ENCODE assay signal across 12 cellular contexts in the genomic region with DNA sequence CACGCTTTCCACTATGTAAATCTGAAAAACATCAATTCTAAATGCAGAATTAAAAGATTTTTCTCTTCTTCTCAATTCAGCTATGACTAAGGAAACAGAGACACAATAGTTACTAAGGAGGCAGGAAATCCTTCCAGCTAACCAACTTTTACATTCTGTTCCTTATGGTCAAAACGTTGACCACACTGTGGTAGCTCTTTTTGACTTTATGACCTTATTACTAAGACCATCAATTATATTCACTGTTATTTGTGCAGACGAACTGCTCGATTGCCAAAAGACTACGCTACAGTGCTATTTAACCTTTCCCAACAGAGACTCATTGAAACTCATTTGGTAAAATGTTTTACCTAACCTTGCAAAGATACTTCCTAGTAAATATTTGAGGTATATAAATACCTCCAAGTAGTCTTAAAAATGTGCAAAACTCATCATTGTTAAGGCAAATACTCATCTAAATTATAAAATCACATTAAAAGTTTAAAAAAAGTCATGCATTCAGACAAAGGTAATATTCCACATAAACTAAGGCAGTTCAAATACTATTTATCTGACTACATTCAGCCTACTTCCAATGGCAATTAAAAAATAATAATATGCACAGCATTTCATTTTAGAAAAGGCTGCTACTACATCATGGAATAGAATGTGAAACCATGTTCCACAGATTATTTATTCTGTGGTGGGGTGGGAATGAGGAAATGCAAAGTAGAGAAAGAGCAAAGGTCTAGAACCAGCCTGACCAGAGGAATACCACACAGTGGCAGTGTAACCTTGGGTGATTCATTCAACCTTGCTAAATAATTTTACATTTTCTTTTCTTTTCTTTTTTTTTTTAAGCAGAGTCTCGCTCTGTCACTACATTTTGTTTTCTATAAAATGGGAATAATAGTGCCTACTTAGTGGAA.
DNase-seq lines count a peak whose midpoint lies in the region; ATAC-seq and TF ChIP-seq lines count a peak whose summit lies in the region.
"Had no signal": no experiment of that assay in that cellular context is flagged by ENCODE, and none has a peak within 500 bp of the region (broad histone marks: within the 10 kb centered on the region; RNA-seq: fewer than 3 reads in every experiment).

No MANE protein-coding gene starts in this region.

- no peaks in the 10 kb centered on the region for H3K27me3 Mint-ChIP-seq in nephron (ENCODE audit: low read depth)
- H3K27me3 Mint-ChIP-seq: stimulated activated naive CD8-positive, alpha-beta T cell treated with anti-CD3 and anti-CD28 coated beads, Interleukin-15, Interleukin-2, amounts not matched to agents 100 ng/mL and 50 ng/mL, for 24 hours had no signal

- no peak overlapping the region for H3K4me3 Mint-ChIP-seq in nephron
- H3K4me3 Mint-ChIP-seq: stimulated activated naive CD8-positive, alpha-beta T cell treated with anti-CD3 and anti-CD28 coated beads, Interleukin-15, Interleukin-2, amounts not matched to agents 100 ng/mL and 50 ng/mL, for 24 hours had no signal

- peaks cover 6% of the 10 kb centered on the region for H3K36me3 Mint-ChIP-seq in nephron (ENCODE audit: low read depth)

- H3K27me3 ChIP-seq in GM06990 (replicated peaks; ENCODE audit: control insufficient read depth, insufficient read depth, low read length) (no peaks in the 10 kb centered on the region), colonic mucosa (no peaks in the 10 kb centered on the region)

- H3K4me1 Mint-ChIP-seq in nephron = peaks cover 41% of the 10 kb centered on the region

- no peak for ATAC-seq in HG03521 (IDR thresholded peaks at IDR 0.05; ENCODE audit: unreplicated experiment)
- ATAC-seq in GM19467 (IDR thresholded peaks at IDR 0.05; ENCODE audit: unreplicated experiment) = no peak
- ATAC-seq in GM21576 (IDR thresholded peaks at IDR 0.05; ENCODE audit: unreplicated experiment) = no peak

- H3K4me3 ChIP-seq in GM06990 (replicated peaks; ENCODE audit: low read depth, low read length) = no peak overlapping the region
- no peak overlapping the region for H3K4me3 ChIP-seq in colonic mucosa

- H3K9me3 Mint-ChIP-seq in nephron = no peaks in the 10 kb centered on the region
- H3K9me3 Mint-ChIP-seq: stimulated activated naive CD8-positive, alpha-beta T cell treated with anti-CD3 and anti-CD28 coated beads, Interleukin-15, Interleukin-2, amounts not matched to agents 100 ng/mL and 50 ng/mL, for 24 hours had no signal

- H3K9me3 ChIP-seq in colonic mucosa = no peaks in the 10 kb centered on the region

- no peaks in the 10 kb centered on the region for H3K36me3 ChIP-seq in GM06990 (ENCODE audit: control insufficient read depth, insufficient read depth, low read length)
- H3K36me3 ChIP-seq in colonic mucosa = no peaks in the 10 kb centered on the region

- peak overlapping the region; percentile 16 to 82 (median 75) for H3K27ac Mint-ChIP-seq in nephron
- H3K27ac Mint-ChIP-seq: stimulated activated naive CD8-positive, alpha-beta T cell treated with anti-CD3 and anti-CD28 coated beads, Interleukin-15, Interleukin-2, amounts not matched to agents 100 ng/mL and 50 ng/mL, for 24 hours had no signal

- H3K9ac ChIP-seq in colonic mucosa (ENCODE audit: low read depth in 2 of 2, low read length in 2 of 2) = no peak overlapping the region

- DNase-seq in GM06990 (ENCODE audit: extremely low read depth, insufficient read length) (peak; percentile 48), LoVo (ENCODE audit: low spot score) (peak; percentile 67), colonic mucosa (no peak), T-helper 9 cell (no peak)
- DNase-seq: activated CD4-positive, alpha-beta T cell treated with anti-CD3 and anti-CD28 coated beads for 48 hours; effector CD8-positive, alpha-beta T cell; occipital lobe had no signal

- intact Hi-C loops in colonic mucosa (cut with DNase I) = no loop called here

- TF ChIP-seq CTCF in GM06990 (IDR thresholded peaks at IDR 0.05; ENCODE audit: insufficient read depth, low read length, poor library complexity, severe bottlenecking) (no peak), colonic mucosa (IDR thresholded peaks at IDR 0.05) (no peak), nephron (IDR thresholded peaks at IDR 0.05; ENCODE audit: unreplicated experiment in 3 of 3) (no peak)

- no peaks in the 10 kb centered on the region for H3K4me1 ChIP-seq in colonic mucosa

- H3K27ac ChIP-seq in colonic mucosa = peak overlapping the region; percentile 17

Comparison
In these comparisons a context has a peak if more than half of its experiments do, and no peak if none do; other contexts are left out.
1. DNase-seq: peak in GM06990 (single experiment) and LoVo (single experiment); none in colonic mucosa (single experiment) and T-helper 9 cell (single experiment).